In genomic region chr10:99234739-99235468, GRCh38 we compare ENCODE assay signal across 10 cellular contexts. TPM values are rescaled to one million over a fixed set of nuclear protein-coding genes. Genes with fewer than 3 reads are reported as not detected.
DNase-seq lines count a peak whose midpoint lies in the region; ATAC-seq and TF ChIP-seq lines count a peak whose summit lies in the region.
"Had no signal": no experiment of that assay in that cellular context is flagged by ENCODE, and none has a peak within 500 bp of the region (broad histone marks: within the 10 kb centered on the region; RNA-seq: fewer than 3 reads in every experiment).

No MANE protein-coding gene starts in this region.

- H3K9me3 ChIP-seq in CD4-positive, alpha-beta memory T cell (ENCODE audit: control insufficient read depth in 1 of 2, low read length in 2 of 2): no peaks in the 10 kb centered on the region
- no peaks in the 10 kb centered on the region for H3K9me3 ChIP-seq in esophagus (ENCODE audit: control insufficient read depth in 2 of 2, insufficient read depth in 1 of 2, low read depth in 1 of 2, low read length in 1 of 2)

- no peak overlapping the region for H3K27ac Mint-ChIP-seq in CD4-positive, alpha-beta memory T cell
- H3K27ac Mint-ChIP-seq in osteocyte (ENCODE audit: unreplicated experiment): no peak overlapping the region

- H3K4me1 ChIP-seq in CD4-positive, alpha-beta memory T cell (ENCODE audit: insufficient read depth, low read length): peaks cover 25% of the 10 kb centered on the region
- peaks cover 2 to 3% of the 10 kb centered on the region in 2 donors for H3K4me1 ChIP-seq in esophagus (ENCODE audit: control insufficient read depth in 2 of 2, insufficient read depth in 2 of 2, low read length in 1 of 2)

- H3K4me1 Mint-ChIP-seq in CD4-positive, alpha-beta memory T cell: peaks cover 10 to 43% (median 24%) of the 10 kb centered on the region in 4 donors
- peaks cover 27% of the 10 kb centered on the region for H3K4me1 Mint-ChIP-seq in osteocyte (ENCODE audit: unreplicated experiment)

- H3K27me3 ChIP-seq in CD4-positive, alpha-beta memory T cell (ENCODE audit: insufficient read depth, low read length): peaks cover 31% of the 10 kb centered on the region
- peaks cover 3 to 13% of the 10 kb centered on the region in 2 donors for H3K27me3 ChIP-seq in esophagus (ENCODE audit: control insufficient read depth in 1 of 2, insufficient read depth in 2 of 2, low read length in 2 of 2)

- H3K4me3 ChIP-seq in CD4-positive, alpha-beta memory T cell (ENCODE audit: low read length in 2 of 2): peak overlapping the region in 1 of 2 donors; percentile 36
- peak overlapping the region; percentile 50 for H3K4me3 ChIP-seq in NB4 (ENCODE audit: low read depth, low read length)
- peak overlapping the region in 1 of 2 donors; percentile 49 for H3K4me3 ChIP-seq in esophagus (ENCODE audit: low read depth in 1 of 2, low read length in 2 of 2)

- CTCF ChIA-PET in CD4-positive, alpha-beta memory T cell (lab: Charles Lee; ENCODE audit: partially characterized antibody): interaction anchor here (2.4 kb wide), 1 partner anchor 12 kb away, joined by 6 read pairs; no protein-coding TSS in a partner anchor

- H3K9me3 Mint-ChIP-seq in CD4-positive, alpha-beta memory T cell: no peaks in the 10 kb centered on the region
- no peaks in the 10 kb centered on the region for H3K9me3 Mint-ChIP-seq in osteocyte (ENCODE audit: unreplicated experiment)

- H3K36me3 Mint-ChIP-seq in CD4-positive, alpha-beta memory T cell: no peaks in the 10 kb centered on the region
- H3K36me3 Mint-ChIP-seq in osteocyte (ENCODE audit: unreplicated experiment): no peaks in the 10 kb centered on the region

- ATAC-seq in HG02852 (IDR thresholded peaks at IDR 0.05; ENCODE audit: unreplicated experiment): no peak

- no peak for TF ChIP-seq POLR2A in NB4 (IDR thresholded peaks at IDR 0.05; ENCODE audit: extremely low read depth, insufficient read length)

- intact Hi-C loops in CD4-positive, alpha-beta memory T cell (cut with micrococcal nuclease): no loop called here

- DNase-seq in CD4-positive, alpha-beta memory T cell: no peak
- peak; percentile 9 for DNase-seq in NB4 (ENCODE audit: low read depth)
- no peak for DNase-seq in osteocyte (ENCODE audit: extremely low spot score, unreplicated experiment)
- DNase-seq in A172 (ENCODE audit: low spot score): no peak
- DNase-seq in SKM-1 treated with dmso at 0.1 percent for 144 hours (lab: John Stamatoyannopoulos, UW; ENCODE audit: unreplicated experiment): no peak
- DNase-seq in amniotic stem cell (lab: John Stamatoyannopoulos, UW): no peak
- DNase-seq: NCI-H2171 treated with DMSO at 0.1 percent for 48 hours had no signal

- H3K27ac ChIP-seq in CD4-positive, alpha-beta memory T cell (ENCODE audit: low read depth, low read length): no peak overlapping the region
- H3K27ac ChIP-seq in esophagus (ENCODE audit: low read depth in 2 of 2, low read length in 1 of 2): peak overlapping the region; percentile 7 to 66

- POLR2A ChIA-PET in CD4-positive, alpha-beta memory T cell (lab: Charles Lee; ENCODE audit: partially characterized antibody): no interaction called here

- H3K36me3 ChIP-seq in CD4-positive, alpha-beta memory T cell (ENCODE audit: insufficient read depth, low read length): no peaks in the 10 kb centered on the region
- H3K36me3 ChIP-seq in esophagus (ENCODE audit: control insufficient read depth in 2 of 2, insufficient read depth in 2 of 2, low read length in 1 of 2): no peaks in the 10 kb centered on the region

- peak overlapping the region; percentile 49 to 81 (median 74) for H3K4me3 Mint-ChIP-seq in CD4-positive, alpha-beta memory T cell
- peak overlapping the region; percentile 72 for H3K4me3 Mint-ChIP-seq in osteocyte (ENCODE audit: unreplicated experiment)

- peaks cover 48 to 58% of the 10 kb centered on the region in 2 donors for H3K27me3 Mint-ChIP-seq in CD4-positive, alpha-beta memory T cell
- peaks cover 82% of the 10 kb centered on the region for H3K27me3 Mint-ChIP-seq in osteocyte (ENCODE audit: unreplicated experiment)

- WGBS in esophagus, 2 donors: 5 to 9% methylated on average over 17 of the region's 17 CpGs

- no peak for TF ChIP-seq CTCF in NB4 (IDR thresholded peaks at IDR 0.05; ENCODE audit: low read depth, low read length)
- no peak for TF ChIP-seq CTCF in osteocyte (IDR thresholded peaks at IDR 0.05)

RNA-seq across cellular contexts. Expression of gene HPSE2, which starts 0.7 kb away (rescaled TPM):
- total RNA-seq in CD4-positive, alpha-beta memory T cell: under 1 TPM in 1 of 2 experiments, not detected in 1; 0.12 TPM
- under 1 TPM in 1 of 2 donors, not detected in 1; 0.09 TPM for polyA plus RNA-seq in CD4-positive, alpha-beta memory T cell
- polyA plus RNA-seq in esophagus: 1 to 10 TPM; 2.1 to 3.5 TPM
- total RNA-seq in osteocyte: not detected in 2 replicates
- not detected in 2 replicates for total RNA-seq in A172 (2014; rRNA removed; shearing (Covaris generic))
- total RNA-seq: activated CD8-positive, alpha-beta memory T cell treated with anti-CD3 and anti-CD28 coated beads for 36 hours had no signal
